ENCODE assay signal across 15 cellular contexts in the genomic region with DNA sequence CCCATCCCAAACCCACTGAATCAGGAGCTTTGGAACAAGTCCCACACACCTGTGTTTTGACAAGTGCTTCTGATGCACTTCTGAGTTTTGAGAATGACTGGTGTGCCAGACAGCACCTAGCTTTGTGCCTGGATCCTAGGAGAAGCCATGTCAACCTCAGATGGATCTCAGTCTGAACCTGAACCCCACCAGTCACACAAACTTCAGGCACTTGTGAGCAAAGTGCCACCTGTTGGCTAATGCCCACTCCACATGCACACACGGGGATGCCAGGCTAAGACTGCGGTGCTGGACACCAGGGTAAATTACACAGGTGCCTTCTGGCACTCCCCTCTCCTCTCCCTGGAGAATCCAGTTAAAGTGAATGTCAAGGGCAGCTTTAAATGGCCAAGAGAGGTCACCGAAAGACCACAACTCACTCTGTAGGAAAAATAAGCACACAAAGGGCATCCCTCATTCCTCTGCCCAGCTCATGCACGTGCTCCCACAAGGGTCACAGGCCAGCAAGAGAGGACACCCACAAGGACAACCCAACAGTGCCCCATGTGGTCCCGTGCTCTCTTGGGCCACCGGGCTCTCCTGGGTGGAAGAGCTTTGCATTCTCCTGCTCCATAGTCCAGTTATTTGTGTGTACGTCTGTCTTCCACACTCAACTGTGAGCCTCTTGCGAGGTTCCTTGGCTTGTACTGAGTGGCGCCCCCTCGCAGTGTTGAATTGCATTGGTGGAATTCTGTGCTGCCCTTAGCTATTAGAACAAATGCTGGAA. TPM values are rescaled to one million over a fixed set of nuclear protein-coding genes. Genes with fewer than 3 reads are reported as not detected.
DNase-seq lines count a peak whose midpoint lies in the region; ATAC-seq and TF ChIP-seq lines count a peak whose summit lies in the region.
"Had no signal": no experiment of that assay in that cellular context is flagged by ENCODE, and none has a peak within 500 bp of the region (broad histone marks: within the 10 kb centered on the region; RNA-seq: fewer than 3 reads in every experiment).

No MANE protein-coding gene starts in this region.

- H3K27me3 ChIP-seq in A673 (replicated peaks; ENCODE audit: insufficient read depth, low read depth, low read length, poor library complexity) (no peaks in the 10 kb centered on the region), esophagus squamous epithelium (no peaks in the 10 kb centered on the region)

- H3K4me1 ChIP-seq in A673 (ENCODE audit: insufficient read depth, low read length, poor library complexity, severe bottlenecking) = no peaks in the 10 kb centered on the region
- peaks cover 22 to 71% (median 32%) of the 10 kb centered on the region in 3 donors for H3K4me1 ChIP-seq in esophagus squamous epithelium

- BruUV-seq in A673 (replicated peaks; lab: Mats Ljungman, UMichigan) = no TSS peak

- WGBS in esophagus squamous epithelium, 2 donors = 65 to 68% methylated on average over 4 to 6 of the region's 10 CpGs

- ATAC-seq in GM21367 (IDR thresholded peaks at IDR 0.05; ENCODE audit: unreplicated experiment) = no peak
- no peak for ATAC-seq in HG03439 (IDR thresholded peaks at IDR 0.05; ENCODE audit: unreplicated experiment)
- ATAC-seq: activated CD8-positive, alpha-beta memory T cell treated with anti-CD3 and anti-CD28 coated beads, Interleukin-2, amount 10 ng/mL, durations not matched to agents 7 days and 5 days had no signal

- intact Hi-C loops in A673 (cut with micrococcal nuclease; ENCODE audit: unreplicated experiment) = no loop called here
- intact Hi-C loops in esophagus squamous epithelium (cut with DNase I) = no loop called here

- no peak overlapping the region for H3K27ac ChIP-seq in A673 (ENCODE audit: low read depth, low read length, poor library complexity, severe bottlenecking)
- peak overlapping the region; percentile 26 for H3K27ac ChIP-seq in RWPE1
- peak overlapping the region; percentile 28 for H3K27ac ChIP-seq in epithelial cell of prostate
- H3K27ac ChIP-seq in esophagus squamous epithelium = peak overlapping the region in 1 of 4 donors; percentile 21
- H3K27ac ChIP-seq: parathyroid adenoma had no signal

- H3K9me3 ChIP-seq in A673 (ENCODE audit: low read depth, low read length, poor library complexity, severe bottlenecking) = no peaks in the 10 kb centered on the region
- no peaks in the 10 kb centered on the region for H3K9me3 ChIP-seq in esophagus squamous epithelium

- POLR2A ChIA-PET in A673 (lab: Charles Lee; ENCODE audit: low non-redundant PET) (interaction anchor here (0.7 kb wide), 1 partner anchor 45 kb away, joined by 3 read pairs; no protein-coding TSS in a partner anchor), RWPE1 (lab: Yijun Ruan, JAX; ENCODE audit: low non-redundant PET) (interaction anchor here (0.5 kb wide), 1 partner anchor 22 kb away, joined by 3 read pairs; no protein-coding TSS in a partner anchor)

- TF ChIP-seq POLR2A in esophagus squamous epithelium (IDR thresholded peaks at IDR 0.05) = no peak

- H3K36me3 ChIP-seq in A673 (ENCODE audit: insufficient read depth, low read length, poor library complexity, severe bottlenecking) (no peaks in the 10 kb centered on the region), esophagus squamous epithelium (no peaks in the 10 kb centered on the region)

- peak; percentile 35; the same call in 1 of the 2 replicates for TF ChIP-seq CTCF in A673 (conservative IDR thresholded peaks at IDR 0.05; ENCODE audit: low read depth, low read length)
- peak; percentile 2 for TF ChIP-seq CTCF in GM12873 (IDR thresholded peaks at IDR 0.05; ENCODE audit: insufficient read depth, low read depth, low read length, missing control alignments)
- no peak for TF ChIP-seq CTCF in RWPE1 (conservative IDR thresholded peaks at IDR 0.05; ENCODE audit: low read depth)
- TF ChIP-seq CTCF in esophagus squamous epithelium (IDR thresholded peaks at IDR 0.05) = peak in 1 of 6 experiments; percentile 15

- CTCF ChIA-PET in A673 (lab: Charles Lee) = interaction anchor here (0.6 kb wide), 1 partner anchor 34 kb away, joined by 5 read pairs; no protein-coding TSS in a partner anchor
- CTCF ChIA-PET in RWPE1 (lab: Yijun Ruan, JAX) = interaction anchor here (0.7 to 0.8 kb wide), 3 partner anchors 23 to 184 kb away, joined by 3 read pairs; no protein-coding TSS in a partner anchor

- H3K4me3 ChIP-seq in A673 (ENCODE audit: low read depth, low read length, poor library complexity, severe bottlenecking) (no peak overlapping the region), esophagus squamous epithelium (no peak overlapping the region)

- DNase-seq in A673 (ENCODE audit: low spot score) (no peak), RWPE1 (ENCODE audit: low spot score) (no peak), epithelial cell of prostate (ENCODE audit: low read depth, low spot score) (no peak), esophagus squamous epithelium (lab: John Stamatoyannopoulos, UW) (no peak), DMS114 treated with DMSO at 0.1 percent for 48 hours (lab: John Stamatoyannopoulos, UW; ENCODE audit: unreplicated experiment) (no peak)
- DNase-seq: activated CD8-positive, alpha-beta memory T cell treated with anti-CD3 and anti-CD28 coated beads, Interleukin-2, amount 10 ng/mL, durations not matched to agents 7 days and 5 days; activated naive CD4-positive, alpha-beta T cell treated with anti-CD3 and anti-CD28 coated beads, Interleukin-2, amount 10 ng/mL, durations not matched to agents 7 days and 5 days; islet precursor cell; NCI-H1092 treated with DMSO at 0.1 percent for 48 hours; stimulated activated CD4-positive, alpha-beta T cell treated with anti-CD3 and anti-CD28 coated beads, Interleukin-12 subunit alpha, Interleukin-12 subunit beta, amount 100 ng/mL, for 4 hours; substantia nigra had no signal

RNA-seq across cellular contexts. Expression of a gene that starts 45.6 kb away (rescaled TPM):
- 22.5 and 26.0 TPM in 2 replicates for total RNA-seq in A673 (2021)
- total RNA-seq in esophagus squamous epithelium = 10 to 100 TPM in 3 of 4 donors, 1 to 10 TPM in 1; 6.0 to 33.2 (median 10.8) TPM

RNA-seq across cellular contexts. Expression of a gene that starts 46.5 kb away (rescaled TPM):
- total RNA-seq in A673 (2021) (0.04 and 0.15 TPM in 2 replicates), esophagus squamous epithelium (100 to 1,000 TPM in 3 of 4 donors, 10 to 100 TPM in 1; 87.8 to 254 (median 142) TPM)

Comparison
In these comparisons a context has a peak if more than half of its experiments do, and no peak if none do; other contexts are left out.
1. RNA of a gene that starts 46.5 kb away (total RNA-seq): 87.8 to 254 TPM in esophagus squamous epithelium; 0.04 to 0.15 TPM in A673; every median in the first group is over 10 times any median in the second.